ENCODE assay signal across 9 cellular contexts in genomic region chr5:38208782-38209378, GRCh38. TPM values are rescaled to one million over a fixed set of nuclear protein-coding genes. Genes with fewer than 3 reads are reported as not detected.
DNase-seq lines count a peak whose midpoint lies in the region; TF ChIP-seq lines count a peak whose summit lies in the region.
"Had no signal": no experiment of that assay in that cellular context is flagged by ENCODE, and none has a peak within 500 bp of the region (broad histone marks: within the 10 kb centered on the region; RNA-seq: fewer than 3 reads in every experiment).

No MANE protein-coding gene starts in this region.

- no peaks in the 10 kb centered on the region for H3K79me2 ChIP-seq in SU-DHL-6 (ENCODE audit: insufficient read depth, low read length)

- H3K36me3 ChIP-seq in MG63 (no peaks in the 10 kb centered on the region), SU-DHL-6 (ENCODE audit: low read length) (no peaks in the 10 kb centered on the region)

- DNase-seq in GM10266 (ENCODE audit: extremely low spot score), result no peak
- peak; percentile 13 for DNase-seq in MG63
- DNase-seq in iPS-NIHi11 (ENCODE audit: low spot score), result peak; percentile 51
- no peak for DNase-seq in activated gamma-delta T cell treated with Interleukin-2 at 50 U/mL for 16 hours
- no peak for DNase-seq in activated CD4-positive, alpha-beta T cell treated with anti-CD3 and anti-CD28 coated beads for 4 hours
- DNase-seq in dedifferentiated amniotic fluid mesenchymal stem cell (ENCODE audit: extremely low spot score), result no peak

- H3K4me2 ChIP-seq in SU-DHL-6 (ENCODE audit: low read depth, low read length, poor library complexity, severe bottlenecking), result no peak overlapping the region

- H3K27ac ChIP-seq in SU-DHL-6 (ENCODE audit: low read depth, low read length), result no peak overlapping the region
- H3K27ac ChIP-seq: skin epidermis had no signal

- no peak overlapping the region for H3K9ac ChIP-seq in SU-DHL-6 (ENCODE audit: low read length)

- H3K9me3 ChIP-seq in MG63, result no peaks in the 10 kb centered on the region
- no peaks in the 10 kb centered on the region for H3K9me3 ChIP-seq in SU-DHL-6 (ENCODE audit: insufficient read depth, low read length)

- H3K4me3 ChIP-seq in MG63, result no peak overlapping the region
- no peak overlapping the region for H3K4me3 ChIP-seq in SU-DHL-6 (ENCODE audit: insufficient read depth, low read length, poor library complexity, severe bottlenecking)
- H3K4me3 ChIP-seq: skin epidermis had no signal

- TF ChIP-seq CTCF in GM10266 (IDR thresholded peaks at IDR 0.05; ENCODE audit: control insufficient read depth, insufficient read depth, low read depth, missing control alignments), result peak; percentile 39
- TF ChIP-seq CTCF in SU-DHL-6 (IDR thresholded peaks at IDR 0.05; ENCODE audit: insufficient read depth, low read length, poor library complexity, severe bottlenecking), result peak; percentile 14

- no peak overlapping the region for H2AFZ ChIP-seq in SU-DHL-6 (ENCODE audit: low read depth, low read length, severe bottlenecking)

- no peaks in the 10 kb centered on the region for H3K9me2 ChIP-seq in SU-DHL-6 (replicated peaks; ENCODE audit: insufficient read depth, low read length)

- H3K27me3 ChIP-seq in MG63 (no peaks in the 10 kb centered on the region), SU-DHL-6 (ENCODE audit: low read length) (no peaks in the 10 kb centered on the region)

- H3F3A ChIP-seq in SU-DHL-6 (ENCODE audit: insufficient read depth), result no peaks in the 10 kb centered on the region

- no peaks in the 10 kb centered on the region for H4K20me1 ChIP-seq in SU-DHL-6 (ENCODE audit: low read depth, low read length)

RNA-seq across cellular contexts. Expression of gene EGFLAM, which starts 49.5 kb away (rescaled TPM):
- not detected in 2 replicates for total RNA-seq in MG63 (2014; rRNA removed; shearing (Covaris generic); ENCODE audit: low replicate concordance)
- total RNA-seq: activated CD8-positive, alpha-beta memory T cell treated with anti-CD3 and anti-CD28 coated beads for 36 hours had no signal

Comparison
In these comparisons a context has a peak if more than half of its experiments do, and no peak if none do; other contexts are left out.
1. DNase-seq: peak in MG63 (single experiment) and iPS-NIHi11 (single experiment); none in GM10266 (single experiment), activated gamma-delta T cell treated with Interleukin-2 at 50 U/mL for 16 hours (single experiment), activated CD4-positive, alpha-beta T cell treated with anti-CD3 and anti-CD28 coated beads for 4 hours (0 of 2) and dedifferentiated amniotic fluid mesenchymal stem cell (single experiment).